ENCODE assay signal across 24 cellular contexts in genomic region chr3:35883929-35884328, GRCh38.
"Had no signal": no experiment of that assay in that cellular context is flagged by ENCODE, and none has a peak within 500 bp of the region (broad histone marks: within the 10 kb centered on the region; RNA-seq: fewer than 3 reads in every experiment).

No MANE protein-coding gene starts in this region.

- H3K36me3 ChIP-seq: left ventricle myocardium inferior, ovary, prostate gland, spleen, suprapubic skin, thoracic aorta, tibial artery, upper lobe of right lung had no signal

- H3K4me3 Mint-ChIP-seq: naive thymus-derived CD4-positive, alpha-beta T cell; natural killer cell treated with Interleukin-12 subunit alpha and Interleukin-12 subunit beta and Interleukin-15 and Interleukin-18, amount 100 ng/mL, for 72 hours; stimulated activated effector memory CD8-positive, alpha-beta T cell treated with anti-CD3 and anti-CD28 coated beads, Interleukin-12 subunit alpha, Interleukin-12 subunit beta, amount 100 ng/mL, for 72 hours; stimulated activated naive CD8-positive, alpha-beta T cell treated with anti-CD3 and anti-CD28 coated beads, Interleukin-15, Interleukin-2, amounts not matched to agents 100 ng/mL and 50 ng/mL, for 24 hours had no signal

- H3K4me1 ChIP-seq: left ventricle myocardium inferior, prostate gland, spleen, suprapubic skin, upper lobe of right lung had no signal

- H3K27ac Mint-ChIP-seq: naive thymus-derived CD4-positive, alpha-beta T cell; natural killer cell treated with Interleukin-12 subunit alpha and Interleukin-12 subunit beta and Interleukin-15 and Interleukin-18, amount 100 ng/mL, for 72 hours; stimulated activated effector memory CD8-positive, alpha-beta T cell treated with anti-CD3 and anti-CD28 coated beads, Interleukin-12 subunit alpha, Interleukin-12 subunit beta, amount 100 ng/mL, for 72 hours; stimulated activated naive CD8-positive, alpha-beta T cell treated with anti-CD3 and anti-CD28 coated beads, Interleukin-15, Interleukin-2, amounts not matched to agents 100 ng/mL and 50 ng/mL, for 24 hours had no signal

- H3K27me3 ChIP-seq: ovary, spleen, suprapubic skin, tibial artery, upper lobe of right lung had no signal

- H3K4me1 Mint-ChIP-seq: naive thymus-derived CD4-positive, alpha-beta T cell; stimulated activated effector memory CD8-positive, alpha-beta T cell treated with anti-CD3 and anti-CD28 coated beads, Interleukin-12 subunit alpha, Interleukin-12 subunit beta, amount 100 ng/mL, for 72 hours had no signal

- DNase-seq: hypothalamus; islet precursor cell; left ventricle myocardium inferior; midbrain; mucosa of descending colon; naive thymus-derived CD4-positive, alpha-beta T cell; ovary; retina; right cardiac atrium; spleen; stimulated activated CD4-positive, alpha-beta T cell treated with anti-CD3 and anti-CD28 coated beads, Interleukin-4, amount 100 ng/mL, for 24 hours; stimulated activated naive CD4-positive, alpha-beta T cell; tibial artery; trophoblast cell; upper lobe of right lung had no signal

- H3K27ac ChIP-seq: left ventricle myocardium inferior, ovary, prostate gland, skin epidermis, spleen, suprapubic skin, thoracic aorta, tibial artery, upper lobe of right lung had no signal

- H3K4me3 ChIP-seq: left ventricle myocardium inferior, lung, mucosa of descending colon, ovary, prostate gland, skin epidermis, spleen, suprapubic skin, thoracic aorta, tibial artery, upper lobe of right lung had no signal

- H3K9me3 ChIP-seq: ovary, prostate gland, suprapubic skin, thoracic aorta had no signal

- H3K36me3 Mint-ChIP-seq: stimulated activated effector memory CD8-positive, alpha-beta T cell treated with anti-CD3 and anti-CD28 coated beads, Interleukin-12 subunit alpha, Interleukin-12 subunit beta, amount 100 ng/mL, for 72 hours had no signal

- ATAC-seq: mucosa of descending colon; naive thymus-derived CD4-positive, alpha-beta T cell; natural killer cell treated with Interleukin-12 subunit alpha and Interleukin-12 subunit beta and Interleukin-15 and Interleukin-18, amount 100 ng/mL, for 72 hours; right cardiac atrium; sciatic nerve; stimulated activated effector memory CD8-positive, alpha-beta T cell treated with anti-CD3 and anti-CD28 coated beads, Interleukin-12 subunit alpha, Interleukin-12 subunit beta, amount 100 ng/mL, for 72 hours; upper lobe of right lung had no signal

- H3K27me3 Mint-ChIP-seq: natural killer cell treated with Interleukin-12 subunit alpha and Interleukin-12 subunit beta and Interleukin-15 and Interleukin-18, amount 100 ng/mL, for 72 hours; stimulated activated naive CD8-positive, alpha-beta T cell treated with anti-CD3 and anti-CD28 coated beads, Interleukin-15, Interleukin-2, amounts not matched to agents 100 ng/mL and 50 ng/mL, for 24 hours had no signal
